Comparison of ENCODE assay signal across 8 cellular contexts in genomic region chr13:30306762-30307193, GRCh38. TPM values are rescaled to one million over a fixed set of nuclear protein-coding genes. Genes with fewer than 3 reads are reported as not detected.
DNase-seq lines count a peak whose midpoint lies in the region; ATAC-seq and TF ChIP-seq lines count a peak whose summit lies in the region.

No MANE protein-coding gene starts in this region.

- peaks cover 3% of the 10 kb centered on the region for H3K4me1 ChIP-seq in testis

- H3K27me3 ChIP-seq in testis = no peaks in the 10 kb centered on the region

- ATAC-seq in HG02642 (IDR thresholded peaks at IDR 0.05; ENCODE audit: poor library complexity, unreplicated experiment) = peak; percentile 89
- ATAC-seq in SK-N-SH treated with all-trans-retinoic acid at 6 μM for 48 hours = peak; percentile 92
- ATAC-seq in omental fat pad (ENCODE audit: low FRiP score) = peak; percentile 93

- H3K27me3 Mint-ChIP-seq in activated naive CD8-positive, alpha-beta T cell = no peaks in the 10 kb centered on the region

- TF ChIP-seq POLR2A in GM10847 (IDR thresholded peaks at IDR 0.05; ENCODE audit: extremely low read depth, insufficient read length) (peak; percentile 30), testis (IDR thresholded peaks at IDR 0.05) (no peak)

- WGBS in testis, 2 donors = 0 to 1% methylated on average over 22 to 37 of the region's 37 CpGs

- H3K36me3 Mint-ChIP-seq in activated naive CD8-positive, alpha-beta T cell = no peaks in the 10 kb centered on the region

- peak overlapping the region; percentile 88 to 95 for H3K27ac ChIP-seq in testis

- peak overlapping the region; percentile 87 for H3K4me3 Mint-ChIP-seq in activated naive CD8-positive, alpha-beta T cell

- peak overlapping the region; percentile 41 for H3K27ac Mint-ChIP-seq in activated naive CD8-positive, alpha-beta T cell

- intact Hi-C loops in head of caudate nucleus (cut with DNase I) (loop anchor here (5.0 kb wide), 1 partner anchor 91 kb away; no protein-coding TSS in a partner anchor), testis (cut with DNase I; ENCODE audit: low total_unique reads) (no loop called here)

- no peaks in the 10 kb centered on the region for H3K9me3 ChIP-seq in testis

- peak overlapping the region; percentile 93 to 99 for H3K4me3 ChIP-seq in testis

- no peak for TF ChIP-seq CTCF in omental fat pad (IDR thresholded peaks at IDR 0.05)
- TF ChIP-seq CTCF in testis (IDR thresholded peaks at IDR 0.05) = no peak

- DNase-seq in NCI-H1105 (lab: John Stamatoyannopoulos, UW) = peak; percentile 85
- peak; percentile 87 to 99 (median 96) for DNase-seq in head of caudate nucleus
- peak; percentile 83 for DNase-seq in omental fat pad (ENCODE audit: low spot score)
- peak; percentile 97 for DNase-seq in testis

- no peaks in the 10 kb centered on the region for H3K36me3 ChIP-seq in testis (ENCODE audit: low read depth, missing control alignments)

- peaks cover 10% of the 10 kb centered on the region for H3K4me1 Mint-ChIP-seq in activated naive CD8-positive, alpha-beta T cell (ENCODE audit: low read depth)

- H3K9me3 Mint-ChIP-seq in activated naive CD8-positive, alpha-beta T cell (ENCODE audit: low read depth) = no peaks in the 10 kb centered on the region

TF ChIP-seq in SK-N-SH treated with all-trans-retinoic acid at 6 μM for 48 hours, 23 proteins besides CTCF, POLR2A, EP300 and RAD21:
- TF ChIP-seq TSHZ2 (CRISPR knock-in tag; IDR thresholded peaks at IDR 0.05) = 0 out of 2 replicates have a peak, but pooled peaks have one; percentile 31
- TF ChIP-seq BACH2 (CRISPR knock-in tag; IDR thresholded peaks at IDR 0.05; ENCODE audit: borderline replicate concordance) = no peak

RNA-seq across cellular contexts. Expression of gene KATNAL1, which starts 0.6 kb away (rescaled TPM):
- 10 to 100 TPM in 3 of 4 donors, 1 to 10 TPM in 1; 8.9 to 27.6 (median 21.4) TPM for total RNA-seq in omental fat pad
- total RNA-seq in testis = 10 to 100 TPM; 19.0 to 20.1 TPM
- 40.5 TPM for polyA plus RNA-seq in testis (ENCODE audit: insufficient read depth, low read depth, low replicate concordance)

Comparison
In these comparisons a context has a peak if more than half of its experiments do, and no peak if none do; other contexts are left out.
1. Peak in every context shown above with its lines: DNase-seq, ATAC-seq, H3K4me3 ChIP-seq and H3K27ac ChIP-seq.